In the genomic region with DNA sequence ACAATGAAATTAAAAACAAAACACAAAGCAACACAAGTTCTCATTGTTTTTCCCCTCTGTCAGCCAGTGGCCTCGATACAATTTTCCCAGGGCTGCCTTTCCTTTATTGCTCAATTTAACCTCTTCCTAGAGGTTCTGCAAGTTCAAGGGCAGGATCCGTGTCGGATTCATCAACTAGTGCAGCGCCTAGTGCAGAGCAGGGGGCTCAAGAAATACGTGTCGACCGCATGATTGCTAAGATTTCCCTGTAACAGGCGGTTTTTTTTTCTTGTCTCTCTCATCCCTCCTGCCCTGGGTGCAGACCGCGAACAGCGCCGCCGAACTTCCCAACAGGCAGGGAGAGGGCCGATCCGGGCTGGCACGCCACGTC, we compare ENCODE assay signal across 9 cellular contexts. TPM values are rescaled to one million over a fixed set of nuclear protein-coding genes. Genes with fewer than 3 reads are reported as not detected.
DNase-seq lines count a peak whose midpoint lies in the region; ATAC-seq, FAIRE-seq and TF ChIP-seq lines count a peak whose summit lies in the region.
"Had no signal": no experiment of that assay in that cellular context is flagged by ENCODE, and none has a peak within 500 bp of the region (broad histone marks: within the 10 kb centered on the region; RNA-seq: fewer than 3 reads in every experiment).

No MANE protein-coding gene starts in this region.

- H3K27ac ChIP-seq in left ventricle myocardium inferior (replicated peaks) (peak overlapping the region; percentile 100), esophagus (ENCODE audit: low read depth in 2 of 2, low read length in 1 of 2) (peak overlapping the region; percentile 96 to 100)

- no peaks in the 10 kb centered on the region for H3K9me3 Mint-ChIP-seq in progenitor cell of endocrine pancreas (ENCODE audit: low read depth)

- H3K9me3 ChIP-seq in left ventricle myocardium inferior (replicated peaks) (no peaks in the 10 kb centered on the region), esophagus (ENCODE audit: control insufficient read depth in 2 of 2, insufficient read depth in 1 of 2, low read depth in 1 of 2, low read length in 1 of 2) (no peaks in the 10 kb centered on the region)

- H3K36me3 Mint-ChIP-seq in progenitor cell of endocrine pancreas (ENCODE audit: insufficient read depth), result no peaks in the 10 kb centered on the region

- no peak for FAIRE-seq in RCC 7860 (lab: Jason Lieb, UNC)
- FAIRE-seq: endometrium had no signal

- H3K36me3 ChIP-seq in left ventricle myocardium inferior (peaks cover 15% of the 10 kb centered on the region), esophagus (ENCODE audit: control insufficient read depth in 2 of 2, insufficient read depth in 2 of 2, low read length in 1 of 2) (peaks cover 0 to 3% of the 10 kb centered on the region in 2 donors)

- intact Hi-C loops in left ventricle myocardium inferior (cut with micrococcal nuclease) (loop anchor here (5.0 kb wide), 1 partner anchor 49 kb away; no protein-coding TSS in a partner anchor), left ventricle myocardium superior (cut with micrococcal nuclease) (loop anchor here (5.0 kb wide), 1 partner anchor 261 kb away; no protein-coding TSS in a partner anchor)

- no peak for ATAC-seq in left ventricle myocardium superior

- peak overlapping the region; percentile 27 for H3K27ac Mint-ChIP-seq in progenitor cell of endocrine pancreas

- H3K27me3 ChIP-seq in left ventricle myocardium inferior (ENCODE audit: low read depth) (no peaks in the 10 kb centered on the region), esophagus (ENCODE audit: control insufficient read depth in 1 of 2, insufficient read depth in 2 of 2, low read length in 2 of 2) (no peaks in the 10 kb centered on the region)

- DNase-seq in left ventricle myocardium inferior (no peak), left ventricle myocardium superior (no peak), progenitor cell of endocrine pancreas (ENCODE audit: low spot score, unreplicated experiment) (no peak), RCC 7860 (ENCODE audit: low spot score) (no peak), NCI-H2107 treated with DMSO at 0.1 percent for 48 hours (lab: John Stamatoyannopoulos, UW; ENCODE audit: unreplicated experiment) (no peak), DMS79 (lab: John Stamatoyannopoulos, UW) (no peak)

- peaks cover 50% of the 10 kb centered on the region for H3K4me1 ChIP-seq in left ventricle myocardium inferior
- peaks cover 0 to 1% of the 10 kb centered on the region in 2 donors for H3K4me1 ChIP-seq in esophagus (ENCODE audit: control insufficient read depth in 2 of 2, insufficient read depth in 2 of 2, low read length in 1 of 2)

- peak overlapping the region; percentile 72 for H3K4me3 Mint-ChIP-seq in progenitor cell of endocrine pancreas (ENCODE audit: low read depth)

- 0 to 1% methylated on average over 16 to 17 of the region's 17 CpGs for WGBS in esophagus, 2 donors

- peaks cover 79% of the 10 kb centered on the region for H3K27me3 Mint-ChIP-seq in progenitor cell of endocrine pancreas

- TF ChIP-seq CTCF in left ventricle myocardium inferior (IDR thresholded peaks at IDR 0.05; ENCODE audit: borderline replicate concordance) (peak; percentile 4), WI38 (IDR thresholded peaks at IDR 0.05; ENCODE audit: low read depth, low read length) (no peak), progenitor cell of endocrine pancreas (IDR thresholded peaks at IDR 0.05; ENCODE audit: unreplicated experiment) (no peak)

- peak overlapping the region; percentile 98 for H3K4me3 ChIP-seq in left ventricle myocardium inferior
- peak overlapping the region; percentile 70 for H3K4me3 ChIP-seq in WI38 (ENCODE audit: low read depth, low read length)
- peak overlapping the region; percentile 73 to 80 for H3K4me3 ChIP-seq in esophagus (ENCODE audit: low read depth in 1 of 2, low read length in 2 of 2)

- H3K4me1 Mint-ChIP-seq in progenitor cell of endocrine pancreas (ENCODE audit: low read depth), result peaks cover 22% of the 10 kb centered on the region

RNA-seq across cellular contexts. Expression of a gene that starts 1.4 kb away (rescaled TPM):
- total RNA-seq in left ventricle myocardium inferior, result 33.9 TPM
- 26.8 TPM for total RNA-seq in left ventricle myocardium superior
- 100 to 1,000 TPM in 1 of 2 donors, 10 to 100 TPM in 1; 84.0 to 185 TPM for polyA plus RNA-seq in esophagus
- 1.1 and 1.3 TPM in 2 replicates for total RNA-seq in progenitor cell of endocrine pancreas

Comparison
In these comparisons a context has a peak if more than half of its experiments do, and no peak if none do; other contexts are left out.
1. RNA of a gene that starts 1.4 kb away (total RNA-seq): 33.9 TPM in left ventricle myocardium inferior (single experiment) and 26.8 TPM in left ventricle myocardium superior (single experiment); 1.1 to 1.3 TPM in progenitor cell of endocrine pancreas; every median in the first group is over 10 times any median in the second.
2. Peak in every context shown above with its lines, with median percentiles within 50 percentile points of each other: H3K4me3 ChIP-seq.